Comparison of ENCODE assay signal across 29 cellular contexts in the genomic region with DNA sequence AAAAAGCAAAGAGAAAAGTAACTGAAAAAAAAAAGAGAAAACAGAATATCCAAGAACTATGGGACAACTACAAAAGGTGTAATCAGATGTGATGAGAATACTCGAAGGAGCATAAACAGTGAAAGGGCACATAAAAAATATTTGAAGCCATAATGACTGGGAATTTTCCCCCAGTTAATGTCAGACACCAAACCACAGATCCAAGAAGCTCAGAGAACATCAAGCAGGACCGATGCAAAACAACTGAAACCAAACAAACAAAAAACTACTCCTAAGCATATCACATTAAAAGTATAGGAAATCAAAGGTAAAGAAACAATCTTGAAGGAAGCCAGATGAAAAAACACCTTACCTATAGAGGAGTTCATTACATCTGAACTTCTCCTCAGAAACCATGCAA. TPM values are rescaled to one million over a fixed set of nuclear protein-coding genes. Genes with fewer than 3 reads are reported as not detected.
"Had no signal": no experiment of that assay in that cellular context is flagged by ENCODE, and none has a peak within 500 bp of the region (broad histone marks: within the 10 kb centered on the region; RNA-seq: fewer than 3 reads in every experiment).

No MANE protein-coding gene starts in this region.

- H3K27ac ChIP-seq: stomach, suprapubic skin, testis, thoracic aorta, thyroid gland, tibial artery, tibial nerve, transverse colon, upper lobe of left lung, upper lobe of right lung, uterus, vagina had no signal

- H3K27me3 ChIP-seq: stomach, suprapubic skin, testis, thyroid gland, tibial artery, tibial nerve, upper lobe of left lung, upper lobe of right lung, uterus, vagina had no signal

- H3K36me3 Mint-ChIP-seq: stimulated activated effector memory CD8-positive, alpha-beta T cell treated with anti-CD3 and anti-CD28 coated beads, Interleukin-12 subunit alpha, Interleukin-12 subunit beta, amount 100 ng/mL, for 72 hours; stimulated activated memory B cell treated with anti-CD40 and anti-IgM and Interleukin-4, amounts not matched to agents 10 μg/mL and 1 μg/mL and 100 μg/mL, for 72 hours; stimulated activated naive B cell treated with anti-CD40 and anti-IgM and Interleukin-4, amounts not matched to agents 10 μg/mL and 1 μg/mL and 100 μg/mL, for 72 hours had no signal

- DNase-seq: stimulated activated CD4-positive, alpha-beta T cell treated with anti-CD3 and anti-CD28 coated beads, Interleukin-2, amount 100 ng/mL, for 48 hours; stimulated activated CD4-positive, alpha-beta T cell treated with anti-CD3 and anti-CD28 coated beads, Interleukin-4, amount 100 ng/mL, for 1 hour; stimulated activated CD4-positive, alpha-beta T cell treated with anti-CD3 and anti-CD28 coated beads, Interleukin-4, amount 100 ng/mL, for 24 hours; stimulated activated CD4-positive, alpha-beta T cell treated with anti-CD3 and anti-CD28 coated beads, Interleukin-4, amount 100 ng/mL, for 4 hours; stimulated activated CD8-positive, alpha-beta memory T cell treated with anti-CD3 and anti-CD28 coated beads, Interleukin-4, amount 100 ng/mL, for 48 hours; stimulated activated naive B cell treated with anti-CD40 and anti-IgM and Interleukin-4, amounts not matched to agents 10 μg/mL and 1 μg/mL and 100 μg/mL, for 72 hours; stimulated activated naive CD4-positive, alpha-beta T cell; stimulated activated naive CD4-positive, alpha-beta T cell treated with Interleukin-2 at 50 U/mL for 16 hours; stimulated activated naive CD8-positive, alpha-beta T cell treated with anti-CD3 and anti-CD28 coated beads, Interleukin-15, amount 100 ng/mL, for 72 hours; stimulated activated naive CD8-positive, alpha-beta T cell treated with anti-CD3 and anti-CD28 coated beads, Interleukin-15, Interleukin-2, amounts not matched to agents 100 U/mL and 50 U/mL, for 24 hours; stomach; substantia nigra; testis; thyroid gland; tibial artery; transverse colon; trophoblast cell; upper lobe of left lung; upper lobe of right lung; uterus had no signal

- ATAC-seq: stimulated activated effector memory CD8-positive, alpha-beta T cell treated with anti-CD3 and anti-CD28 coated beads, Interleukin-12 subunit alpha, Interleukin-12 subunit beta, amount 100 ng/mL, for 72 hours; stimulated activated memory B cell treated with anti-CD40 and anti-IgM and Interleukin-4, amounts not matched to agents 10 μg/mL and 1 μg/mL and 100 μg/mL, for 72 hours; stimulated activated naive B cell treated with anti-CD40 and anti-IgM and Interleukin-4, amounts not matched to agents 10 μg/mL and 1 μg/mL and 100 μg/mL, for 72 hours; stimulated activated naive CD8-positive, alpha-beta T cell treated with anti-CD3 and anti-CD28 coated beads, Interleukin-15, amount 100 ng/mL, for 72 hours; stimulated activated naive CD8-positive, alpha-beta T cell treated with anti-CD3 and anti-CD28 coated beads, Interleukin-15, Interleukin-2, amounts not matched to agents 100 U/mL and 50 U/mL, for 24 hours; upper lobe of right lung had no signal

- H3K27me3 Mint-ChIP-seq: stimulated activated memory B cell treated with anti-CD40 and anti-IgM and Interleukin-4, amounts not matched to agents 10 μg/mL and 1 μg/mL and 100 μg/mL, for 72 hours; stimulated activated naive CD8-positive, alpha-beta T cell treated with anti-CD3 and anti-CD28 coated beads, Interleukin-15, amount 100 ng/mL, for 72 hours; type B pancreatic cell had no signal

- H3K9me3 ChIP-seq: testis, thoracic aorta, thyroid gland, transverse colon, upper lobe of right lung, vagina had no signal

- H3K4me1 ChIP-seq: stomach, suprapubic skin, testis, thyroid gland, tibial artery, tibial nerve, transverse colon, upper lobe of left lung, upper lobe of right lung, uterus, vagina had no signal

- H3K4me3 Mint-ChIP-seq: stimulated activated effector memory CD8-positive, alpha-beta T cell treated with anti-CD3 and anti-CD28 coated beads, Interleukin-12 subunit alpha, Interleukin-12 subunit beta, amount 100 ng/mL, for 72 hours; stimulated activated memory B cell treated with anti-CD40 and anti-IgM and Interleukin-4, amounts not matched to agents 10 μg/mL and 1 μg/mL and 100 μg/mL, for 72 hours; stimulated activated naive B cell treated with anti-CD40 and anti-IgM and Interleukin-4, amounts not matched to agents 10 μg/mL and 1 μg/mL and 100 μg/mL, for 72 hours; stimulated activated naive CD8-positive, alpha-beta T cell treated with anti-CD3 and anti-CD28 coated beads, Interleukin-15, amount 100 ng/mL, for 72 hours; stimulated activated naive CD8-positive, alpha-beta T cell treated with anti-CD3 and anti-CD28 coated beads, Interleukin-15, Interleukin-2, amounts not matched to agents 100 ng/mL and 50 ng/mL, for 24 hours; type B pancreatic cell had no signal

- H3K36me3 ChIP-seq: stomach, suprapubic skin, thoracic aorta, thyroid gland, tibial nerve, transverse colon, upper lobe of left lung, upper lobe of right lung, uterus, vagina had no signal

- H3K4me3 ChIP-seq: stomach, suprapubic skin, testis, thoracic aorta, thyroid gland, tibial artery, tibial nerve, transverse colon, upper lobe of left lung, upper lobe of right lung, uterus, vagina had no signal

- H3K4me1 Mint-ChIP-seq: stimulated activated effector memory CD8-positive, alpha-beta T cell treated with anti-CD3 and anti-CD28 coated beads, Interleukin-12 subunit alpha, Interleukin-12 subunit beta, amount 100 ng/mL, for 72 hours; stimulated activated memory B cell treated with anti-CD40 and anti-IgM and Interleukin-4, amounts not matched to agents 10 μg/mL and 1 μg/mL and 100 μg/mL, for 72 hours; stimulated activated naive CD8-positive, alpha-beta T cell treated with anti-CD3 and anti-CD28 coated beads, Interleukin-15, amount 100 ng/mL, for 72 hours had no signal

- H3K27ac Mint-ChIP-seq: stimulated activated effector memory CD8-positive, alpha-beta T cell treated with anti-CD3 and anti-CD28 coated beads, Interleukin-12 subunit alpha, Interleukin-12 subunit beta, amount 100 ng/mL, for 72 hours; stimulated activated memory B cell treated with anti-CD40 and anti-IgM and Interleukin-4, amounts not matched to agents 10 μg/mL and 1 μg/mL and 100 μg/mL, for 72 hours; stimulated activated naive B cell treated with anti-CD40 and anti-IgM and Interleukin-4, amounts not matched to agents 10 μg/mL and 1 μg/mL and 100 μg/mL, for 72 hours; stimulated activated naive CD8-positive, alpha-beta T cell treated with anti-CD3 and anti-CD28 coated beads, Interleukin-15, amount 100 ng/mL, for 72 hours; stimulated activated naive CD8-positive, alpha-beta T cell treated with anti-CD3 and anti-CD28 coated beads, Interleukin-15, Interleukin-2, amounts not matched to agents 100 ng/mL and 50 ng/mL, for 24 hours; type B pancreatic cell had no signal

RNA-seq across cellular contexts. Expression of gene IRX5, which starts 27.6 kb away (rescaled TPM):
- total RNA-seq: temporal lobe, tibial nerve, transverse colon had no signal
